In genomic region chr7:39712746-39713145, GRCh38 we compare ENCODE assay signal across 38 cellular contexts.
"Had no signal": no experiment of that assay in that cellular context is flagged by ENCODE, and none has a peak within 500 bp of the region (broad histone marks: within the 10 kb centered on the region; RNA-seq: fewer than 3 reads in every experiment).

No MANE protein-coding gene starts in this region.

- H2AFZ ChIP-seq: PC-9 had no signal

- FAIRE-seq: astrocyte, RCC 7860 had no signal

- H3K4me3 ChIP-seq: adrenal gland, body of pancreas, breast epithelium, MG63, PC-9 had no signal

- H3K4me1 ChIP-seq: body of pancreas, breast epithelium had no signal

- H3K27me3 ChIP-seq: adrenal gland, body of pancreas, breast epithelium, MG63 had no signal

- ATAC-seq: activated naive CD4-positive, alpha-beta T cell treated with anti-CD3 and anti-CD28 coated beads, Interleukin-2, amount 50 U/mL, for 72 hours; activated T-cell treated with anti-CD3 and anti-CD28 coated beads, Interleukin-2, amount 50 U/mL, for 4 hours; body of pancreas; Right ventricle myocardium inferior; SK-N-SH treated with all-trans-retinoic acid at 6 μM for 48 hours had no signal

- H3K27ac ChIP-seq: adrenal gland, body of pancreas, breast epithelium, PC-9, RWPE1, VCaP had no signal

- DNase-seq: activated B cell treated with CpG ODN at 0.5 μM for 24 hours; activated CD4-positive, alpha-beta memory T cell treated with anti-CD3 and anti-CD28 coated beads for 36 hours; activated CD4-positive, alpha-beta T cell treated with anti-CD3 and anti-CD28 coated beads for 4 hours; activated CD4-positive, alpha-beta T cell treated with anti-CD3 and anti-CD28 coated beads, Interleukin-2, amount 50 U/mL, for 1 hour; activated CD4-positive, CD25-positive, alpha-beta regulatory T cell treated with anti-CD3 and anti-CD28 coated beads, Interleukin-2, amount 50 U/mL, for 72 hours; activated CD8-positive, alpha-beta memory T cell treated with anti-CD3 and anti-CD28 coated beads, Interleukin-2, amount 50 U/mL, for 4 hours; activated gamma-delta T cell treated with Interleukin-2 at 50 U/mL for 16 hours; activated naive CD4-positive, alpha-beta T cell treated with anti-CD3 and anti-CD28 coated beads for 36 hours; activated T-cell treated with anti-CD3 and anti-CD28 coated beads for 4 hours; activated T-cell treated with anti-CD3 and anti-CD28 coated beads, Interleukin-2, amount 50 U/mL, for 4 hours; adrenal gland; body of pancreas; Kasumi-1; KG1; MG63; NCI-H1048; NCI-H1105 treated with DMSO at 0.1 percent for 48 hours; NCI-H1436; NCI-H1694; NCI-H1930; NCI-H2171 treated with DMSO at 0.1 percent for 48 hours; NCI-H2227 treated with DMSO at 0.1 percent for 48 hours; NCI-H446; NCI-H524 treated with DMSO at 0.1 percent for 48 hours; NCI-H82; PC-9; SIG-M5; T-helper 1 cell; T-helper 2 cell; T-helper 9 cell had no signal

- H3K4me2 ChIP-seq: PC-9 had no signal

- H3K36me3 ChIP-seq: adrenal gland, breast epithelium, MG63 had no signal
